Comparison of ENCODE assay signal across 16 cellular contexts in the genomic region with DNA sequence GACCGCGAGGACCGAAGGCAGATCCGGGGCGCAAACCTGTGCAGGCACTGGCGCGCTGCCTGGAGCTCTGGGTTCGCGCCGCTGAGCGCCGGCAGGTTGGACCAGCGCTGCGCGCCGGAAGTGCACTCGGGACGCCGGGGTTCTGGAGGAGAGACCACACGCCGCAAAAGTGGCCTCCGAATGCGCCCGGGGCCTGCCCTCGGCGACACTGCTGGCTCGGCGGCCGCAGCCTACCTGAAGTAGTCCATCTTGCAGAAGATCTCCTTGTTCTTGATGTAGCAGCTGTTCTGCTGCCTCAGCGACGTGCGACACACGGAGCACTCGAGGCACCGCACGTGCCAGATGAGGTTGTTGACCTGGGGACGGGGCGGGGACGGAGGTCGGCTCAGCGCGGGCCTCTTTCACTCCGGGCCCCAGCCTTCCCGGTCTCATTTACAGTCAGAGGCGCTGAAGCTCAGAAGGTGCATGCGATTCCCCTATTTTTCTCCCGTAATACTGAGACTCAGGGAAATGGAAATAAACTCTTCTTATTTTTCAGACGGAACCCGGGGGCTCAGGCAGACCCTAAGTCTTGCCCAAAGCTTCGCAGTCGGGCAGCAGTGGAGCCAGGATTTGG. TPM values are rescaled to one million over a fixed set of nuclear protein-coding genes. Genes with fewer than 3 reads are reported as not detected.
DNase-seq lines count a peak whose midpoint lies in the region; ATAC-seq and TF ChIP-seq lines count a peak whose summit lies in the region.
"Had no signal": no experiment of that assay in that cellular context is flagged by ENCODE, and none has a peak within 500 bp of the region (broad histone marks: within the 10 kb centered on the region; RNA-seq: fewer than 3 reads in every experiment).

No MANE protein-coding gene starts in this region.

- peaks cover 2% of the 10 kb centered on the region for H3K36me3 Mint-ChIP-seq in endodermal cell (ENCODE audit: low read depth)
- H3K36me3 Mint-ChIP-seq: CD8-positive, alpha-beta T cell; immature natural killer cell had no signal

- no peak overlapping the region for H3K27ac Mint-ChIP-seq in endodermal cell
- H3K27ac Mint-ChIP-seq: CD8-positive, alpha-beta T cell; immature natural killer cell had no signal

- H3K27me3 ChIP-seq in heart left ventricle (peaks cover 28 to 97% (median 88%) of the 10 kb centered on the region in 9 donors), right atrium auricular region (peaks cover 42 to 53% of the 10 kb centered on the region in 2 donors), endodermal cell (ENCODE audit: control insufficient read depth, insufficient read depth, low read length, poor library complexity, severe bottlenecking) (peaks cover 100% of the 10 kb centered on the region), muscle layer of colon (ENCODE audit: control insufficient read depth in 1 of 2, insufficient read depth in 2 of 2, low read length in 2 of 2) (peaks cover 62 to 84% of the 10 kb centered on the region in 2 donors), thymus (ENCODE audit: control insufficient read depth, insufficient read depth) (peaks cover 82% of the 10 kb centered on the region)

- peaks cover 14% of the 10 kb centered on the region for H3K4me1 Mint-ChIP-seq in endodermal cell

- WGBS in heart left ventricle, 4 donors, result 23 to 45% (median 31%) methylated on average over 44 to 51 of the region's 51 CpGs
- 69 to 72% methylated on average over 33 to 51 of the region's 51 CpGs for WGBS in endodermal cell (ENCODE audit: insufficient coverage in 1 of 2, insufficient read length in 1 of 2), 2 experiments
- WGBS in thymus, result 15% methylated on average over 51 of the region's 51 CpGs

- TF ChIP-seq POLR2A in heart left ventricle (IDR thresholded peaks at IDR 0.05), result no peak

- no peak for DNase-seq in heart left ventricle
- no peak for DNase-seq in right atrium auricular region (ENCODE audit: low spot score)
- peak; percentile 70 for DNase-seq in endodermal cell
- no peak for DNase-seq in epidermal melanocyte (ENCODE audit: insufficient read length, low spot score)
- DNase-seq: ACHN; activated CD8-positive, alpha-beta memory T cell treated with anti-CD3 and anti-CD28 coated beads for 24 hours; CD8-positive, alpha-beta T cell; GDM1; immature natural killer cell; midbrain; NCI-H2107 had no signal

- H3K9me3 Mint-ChIP-seq in endodermal cell, result peaks cover 9% of the 10 kb centered on the region
- H3K9me3 Mint-ChIP-seq: CD8-positive, alpha-beta T cell; immature natural killer cell had no signal

- H3K36me3 ChIP-seq in heart left ventricle (no peaks in the 10 kb centered on the region), right atrium auricular region (no peaks in the 10 kb centered on the region), endodermal cell (ENCODE audit: control insufficient read depth, insufficient read depth, low read length) (no peaks in the 10 kb centered on the region), muscle layer of colon (ENCODE audit: insufficient read depth, low read length) (no peaks in the 10 kb centered on the region), thymus (ENCODE audit: control insufficient read depth, insufficient read depth) (no peaks in the 10 kb centered on the region)

- H3K4me3 ChIP-seq in heart left ventricle, result peak overlapping the region in 10 of 12 donors; percentile 6 to 61 (median 33)
- H3K4me3 ChIP-seq in right atrium auricular region, result peak overlapping the region in 1 of 2 donors; percentile 49
- no peak overlapping the region for H3K4me3 ChIP-seq in endodermal cell (ENCODE audit: low read length)
- H3K4me3 ChIP-seq in muscle layer of colon (ENCODE audit: low read depth in 1 of 2, low read length in 2 of 2), result peak overlapping the region; percentile 5 to 41
- H3K4me3 ChIP-seq in thymus (ENCODE audit: low read length), result peak overlapping the region; percentile 11

- intact Hi-C loops in heart left ventricle (cut with DNase I), result loop anchor here in 1 of 10 donors (5.0 to 10.0 kb wide), 2 partner anchors 101 to 121 kb away; no protein-coding TSS in a partner anchor

- TF ChIP-seq CTCF in heart left ventricle (IDR thresholded peaks at IDR 0.05) (no peak), right atrium auricular region (IDR thresholded peaks at IDR 0.05) (no peak), endodermal cell (conservative IDR thresholded peaks at IDR 0.05) (no peak)

- peaks cover 0 to 47% (median 23%) of the 10 kb centered on the region in 12 donors for H3K4me1 ChIP-seq in heart left ventricle
- peaks cover 0 to 36% of the 10 kb centered on the region in 2 donors for H3K4me1 ChIP-seq in right atrium auricular region
- H3K4me1 ChIP-seq in endodermal cell (ENCODE audit: control insufficient read depth, insufficient read depth, low read length), result no peaks in the 10 kb centered on the region
- H3K4me1 ChIP-seq in muscle layer of colon (ENCODE audit: insufficient read depth, low read length), result peaks cover 8% of the 10 kb centered on the region
- H3K4me1 ChIP-seq in thymus (ENCODE audit: control insufficient read depth, insufficient read depth, low read length), result no peaks in the 10 kb centered on the region

- H3K9me3 ChIP-seq in heart left ventricle (no peaks in the 10 kb centered on the region), right atrium auricular region (no peaks in the 10 kb centered on the region), endodermal cell (ENCODE audit: control insufficient read depth, low read length) (no peaks in the 10 kb centered on the region), muscle layer of colon (ENCODE audit: low read length) (no peaks in the 10 kb centered on the region), thymus (ENCODE audit: control insufficient read depth) (peaks cover 2% of the 10 kb centered on the region)

- H3K27me3 Mint-ChIP-seq in endodermal cell (ENCODE audit: insufficient read depth), result peaks cover 69% of the 10 kb centered on the region

- ATAC-seq in heart left ventricle (no peak), HG03159 (IDR thresholded peaks at IDR 0.05; ENCODE audit: unreplicated experiment) (no peak), GM19351 (IDR thresholded peaks at IDR 0.05; ENCODE audit: unreplicated experiment) (no peak)
- ATAC-seq: CD8-positive, alpha-beta T cell; Panc1 had no signal

- H3K4me3 Mint-ChIP-seq in endodermal cell, result no peak overlapping the region
- H3K4me3 Mint-ChIP-seq: CD8-positive, alpha-beta T cell had no signal

- H3K27ac ChIP-seq in heart left ventricle, result no peak overlapping the region
- H3K27ac ChIP-seq in right atrium auricular region, result no peak overlapping the region
- no peak overlapping the region for H3K27ac ChIP-seq in endodermal cell (ENCODE audit: low read depth, low read length)
- H3K27ac ChIP-seq in muscle layer of colon (ENCODE audit: low read depth, low read length), result no peak overlapping the region
- H3K27ac ChIP-seq in thymus (ENCODE audit: low read depth), result no peak overlapping the region

- H3K9ac ChIP-seq in endodermal cell (ENCODE audit: extremely low read depth, low read length, poor library complexity, severe bottlenecking) (no peak overlapping the region), muscle layer of colon (ENCODE audit: low read length) (no peak overlapping the region)

RNA-seq across cellular contexts. Expression of gene LHX6, which starts 2.5 kb away (rescaled TPM):
- 10 to 100 TPM in 2 of 9 donors, 1 to 10 TPM in 7; 2.9 to 11.2 (median 6.5) TPM for total RNA-seq in heart left ventricle
- 1 to 10 TPM; 4.5 to 8.4 TPM for polyA plus RNA-seq in heart left ventricle
- 1 to 10 TPM; 2.8 to 3.2 TPM for total RNA-seq in right atrium auricular region
- total RNA-seq in endodermal cell, result under 1 TPM in 1 of 2 donors, not detected in 1; 0.37 TPM
- polyA plus RNA-seq in endodermal cell (2013, experiment 1 of 2), result 1.1 TPM
- polyA plus RNA-seq in endodermal cell (2013, experiment 2 of 2), result 0.70 TPM
- polyA plus RNA-seq in thymus, result 1.1 TPM
- total RNA-seq: CD8-positive, alpha-beta T cell had no signal
- polyA plus RNA-seq: immature natural killer cell had no signal

RNA-seq across cellular contexts. Expression of gene RBM18, which starts 38.4 kb away (rescaled TPM):
- total RNA-seq in heart left ventricle (10 to 100 TPM; 24.7 to 49.0 (median 38.4) TPM), right atrium auricular region (10 to 100 TPM; 19.2 to 23.2 TPM), endodermal cell (10 to 100 TPM; 15.7 to 17.3 TPM)
- polyA plus RNA-seq in heart left ventricle (10 to 100 TPM in 1 of 2 donors, 1 to 10 TPM in 1; 7.9 to 18.8 TPM), thymus (10.6 TPM)
- polyA plus RNA-seq in endodermal cell (2013, experiment 1 of 2), result 23.0 TPM
- polyA plus RNA-seq in endodermal cell (2013, experiment 2 of 2), result 19.6 TPM

RNA-seq across cellular contexts. Expression of gene MRRF, which starts 38.4 kb away (rescaled TPM):
- 10 to 100 TPM; 29.2 to 44.5 (median 36.0) TPM for total RNA-seq in heart left ventricle
- 10 to 100 TPM; 27.0 to 48.1 TPM for polyA plus RNA-seq in heart left ventricle
- 10 to 100 TPM; 20.7 to 21.4 TPM for total RNA-seq in right atrium auricular region
- 10 to 100 TPM; 25.8 to 27.6 TPM for total RNA-seq in endodermal cell
- polyA plus RNA-seq in endodermal cell (2013, experiment 1 of 2), result 31.8 TPM
- polyA plus RNA-seq in endodermal cell (2013, experiment 2 of 2), result 27.9 TPM
- 27.0 TPM for polyA plus RNA-seq in thymus
